Comparison of ENCODE assay signal across 23 cellular contexts in genomic region chr15:74032046-74032445, GRCh38. TPM values are rescaled to one million over a fixed set of nuclear protein-coding genes. Genes with fewer than 3 reads are reported as not detected.
"Had no signal": no experiment of that assay in that cellular context is flagged by ENCODE, and none has a peak within 500 bp of the region (broad histone marks: within the 10 kb centered on the region; RNA-seq: fewer than 3 reads in every experiment).

No MANE protein-coding gene starts in this region.

- DNase-seq: activated CD4-positive, alpha-beta memory T cell treated with anti-CD3 and anti-CD28 coated beads for 36 hours; activated CD4-positive, CD25-positive, alpha-beta regulatory T cell treated with anti-CD3 and anti-CD28 coated beads, Interleukin-2, amount 50 U/mL, for 72 hours; activated CD8-positive, alpha-beta memory T cell treated with anti-CD3 and anti-CD28 coated beads, Interleukin-2, amount 50 U/mL, for 4 hours; activated naive CD4-positive, alpha-beta T cell treated with anti-CD3 and anti-CD28 coated beads for 36 hours; adrenal gland; dermis blood vessel endothelial cell; effector memory CD8-positive, alpha-beta T cell; left ventricle myocardium superior; naive thymus-derived CD4-positive, alpha-beta T cell; right lobe of liver; stimulated activated CD4-positive, alpha-beta T cell treated with anti-CD3 and anti-CD28 coated beads, Interleukin-4, amount 100 ng/mL, for 1 hour; T-helper 2 cell; thyroid gland had no signal

- H3K27me3 Mint-ChIP-seq: activated CD4-positive, alpha-beta memory T cell treated with anti-CD3 and anti-CD28 coated beads for 36 hours; effector memory CD8-positive, alpha-beta T cell; memory B cell; naive thymus-derived CD4-positive, alpha-beta T cell had no signal

- H3K4me3 ChIP-seq: adrenal gland, breast epithelium, pancreas, right lobe of liver, smooth muscle cell, thyroid gland had no signal

- H3K4me2 ChIP-seq: smooth muscle cell had no signal

- H3K27me3 ChIP-seq: adrenal gland, breast epithelium, pancreas, right lobe of liver, thyroid gland had no signal

- H3K4me3 Mint-ChIP-seq: activated CD4-positive, alpha-beta memory T cell treated with anti-CD3 and anti-CD28 coated beads for 36 hours; activated naive CD4-positive, alpha-beta T cell treated with anti-CD3 and anti-CD28 coated beads for 36 hours; activated T-helper 1 cell treated with anti-CD3 and anti-CD28 coated beads, Interleukin-12 subunit alpha, Interleukin-12 subunit beta, Interleukin-2, Interleukin-4 antibody, amounts not matched to agents 30 ng/mL and 10 ng/mL and 1 ng/mL, durations not matched to agents 14 hours and 24 hours and 36 hours; effector memory CD8-positive, alpha-beta T cell; memory B cell; naive thymus-derived CD4-positive, alpha-beta T cell had no signal

- H3K27ac ChIP-seq: pancreas, right lobe of liver, thyroid gland, VCaP had no signal

- ATAC-seq: effector memory CD8-positive, alpha-beta T cell; left ventricle myocardium superior; naive thymus-derived CD4-positive, alpha-beta T cell; pancreas had no signal

- H3K27ac Mint-ChIP-seq: activated naive CD4-positive, alpha-beta T cell treated with anti-CD3 and anti-CD28 coated beads for 36 hours; memory B cell had no signal

- H3K4me1 ChIP-seq: adrenal gland, breast epithelium, pancreas, right lobe of liver had no signal

- H3K9me3 ChIP-seq: adrenal gland, breast epithelium, pancreas, right lobe of liver, thyroid gland had no signal

- H3K9me3 Mint-ChIP-seq: activated CD4-positive, alpha-beta memory T cell treated with anti-CD3 and anti-CD28 coated beads for 36 hours; activated naive CD4-positive, alpha-beta T cell treated with anti-CD3 and anti-CD28 coated beads for 36 hours; activated T-helper 1 cell treated with anti-CD3 and anti-CD28 coated beads, Interleukin-12 subunit alpha, Interleukin-12 subunit beta, Interleukin-2, Interleukin-4 antibody, amounts not matched to agents 30 ng/mL and 10 ng/mL and 1 ng/mL, durations not matched to agents 14 hours and 24 hours and 36 hours; effector memory CD8-positive, alpha-beta T cell; memory B cell; naive thymus-derived CD4-positive, alpha-beta T cell had no signal

RNA-seq across cellular contexts. Expression of gene GOLGA6A, which starts 50.3 kb away (rescaled TPM):
- total RNA-seq: activated CD4-positive, alpha-beta memory T cell treated with anti-CD3 and anti-CD28 coated beads for 36 hours; activated T-helper 1 cell treated with anti-CD3 and anti-CD28 coated beads, Interleukin-12 subunit alpha, Interleukin-12 subunit beta, Interleukin-2, Interleukin-4 antibody, amounts not matched to agents 30 ng/mL and 10 ng/mL and 1 ng/mL, durations not matched to agents 14 hours and 24 hours and 36 hours; adrenal gland; dermis blood vessel endothelial cell; fibroblast of villous mesenchyme; left ventricle myocardium superior; mucosa of gallbladder; pancreas; pulmonary artery endothelial cell; urinary bladder had no signal
